11 cellular contexts compared by ENCODE assay signal in genomic region chr3:128079823-128080222, GRCh38. TPM values are rescaled to one million over a fixed set of nuclear protein-coding genes. Genes with fewer than 3 reads are reported as not detected.
DNase-seq lines count a peak whose midpoint lies in the region; ATAC-seq and TF ChIP-seq lines count a peak whose summit lies in the region.
"Had no signal": no experiment of that assay in that cellular context is flagged by ENCODE, and none has a peak within 500 bp of the region (broad histone marks: within the 10 kb centered on the region; RNA-seq: fewer than 3 reads in every experiment).

No MANE protein-coding gene starts in this region.

- H3K4me2 ChIP-seq in GM23248 (ENCODE audit: unreplicated experiment), result peak overlapping the region; percentile 24

- H2AFZ ChIP-seq in ACC112 (ENCODE audit: low read length, unreplicated experiment), result no peak overlapping the region
- H2AFZ ChIP-seq in GM23248, result no peak overlapping the region

- intact Hi-C loops in sciatic nerve (cut with DNase I), result loop anchor here (2.0 to 10.0 kb wide), 2 partner anchors 47 to 425 kb away; no protein-coding TSS in a partner anchor
- intact Hi-C loops in colonic mucosa (cut with DNase I), result loop anchor here (10.0 kb wide), 1 partner anchor 45 kb away; the partner anchor contains the start of gene RUVBL1

- no peak for DNase-seq in GM23248
- peak; percentile 43 for DNase-seq in coronary artery (ENCODE audit: low spot score)
- DNase-seq in sciatic nerve (ENCODE audit: low spot score), result peak; percentile 38
- DNase-seq in stimulated activated CD4-positive, alpha-beta T cell treated with anti-CD3 and anti-CD28 coated beads, Interleukin-4, amount 100 ng/mL, for 4 hours, result no peak
- DNase-seq in colonic mucosa, result no peak
- DNase-seq: C1 segment of cervical spinal cord, NCI-H146, NCI-H2081 treated with DMSO at 0.1 percent for 48 hours, NCI-H526 had no signal

- no peak for ATAC-seq in sciatic nerve
- ATAC-seq in HG03521 (IDR thresholded peaks at IDR 0.05; ENCODE audit: unreplicated experiment), result no peak

- H3K79me2 ChIP-seq in ACC112 (ENCODE audit: control insufficient read depth, insufficient read depth, low read length, unreplicated experiment) (no peaks in the 10 kb centered on the region), GM23248 (ENCODE audit: insufficient read depth) (no peaks in the 10 kb centered on the region)

- no peaks in the 10 kb centered on the region; the same call in 1 of the 2 replicates for H4K20me1 ChIP-seq in GM23248 (ENCODE audit: insufficient read depth)

- no peak for TF ChIP-seq CTCF in coronary artery (IDR thresholded peaks at IDR 0.05)
- no peak for TF ChIP-seq CTCF in colonic mucosa (IDR thresholded peaks at IDR 0.05)

- H3K9me2 ChIP-seq in GM23248 (ENCODE audit: insufficient read depth), result no peaks in the 10 kb centered on the region

- H3K9me3 ChIP-seq in GM23248 (ENCODE audit: low read depth), result no peaks in the 10 kb centered on the region
- H3K9me3 ChIP-seq in colonic mucosa, result no peaks in the 10 kb centered on the region

- H3F3A ChIP-seq in GM23248 (ENCODE audit: insufficient read depth), result peaks cover 40% of the 10 kb centered on the region

- H3K4me3 ChIP-seq in ACC112 (ENCODE audit: low read depth, low read length), result peak overlapping the region; percentile 13; the same call in 1 of the 2 replicates
- no peak overlapping the region for H3K4me3 ChIP-seq in GM23248
- H3K4me3 ChIP-seq in coronary artery, result no peak overlapping the region
- no peak overlapping the region for H3K4me3 ChIP-seq in colonic mucosa

- WGBS in GM23248 (ENCODE audit: low coverage in 1 of 2, low lambda C conversion rate in 2 of 2, missing lambda C conversion rate in 2 of 2), 2 experiments, result 85 to 88% methylated on average over 9 of the region's 9 CpGs

- H3K9ac ChIP-seq in GM23248 (no peak overlapping the region), colonic mucosa (ENCODE audit: low read depth in 2 of 2, low read length in 2 of 2) (no peak overlapping the region)

- H3K27me3 ChIP-seq in ACC112 (ENCODE audit: insufficient read depth, low read length), result no peaks in the 10 kb centered on the region
- no peaks in the 10 kb centered on the region for H3K27me3 ChIP-seq in GM23248 (replicated peaks; ENCODE audit: insufficient read depth)
- no peaks in the 10 kb centered on the region for H3K27me3 ChIP-seq in colonic mucosa

- H3K36me3 ChIP-seq in ACC112 (ENCODE audit: insufficient read depth, low read length) (peaks cover 13% of the 10 kb centered on the region; the same call in 1 of the 2 replicates), GM23248 (ENCODE audit: low read depth) (no peaks in the 10 kb centered on the region), colonic mucosa (no peaks in the 10 kb centered on the region)

- in situ Hi-C loops in GM23248 (cut with MboI), result no loop called here

- H3K4me1 ChIP-seq in ACC112 (ENCODE audit: control insufficient read depth, insufficient read depth, low read length, unreplicated experiment) (peaks cover 55% of the 10 kb centered on the region), GM23248 (ENCODE audit: insufficient read depth) (peaks cover 46% of the 10 kb centered on the region), colonic mucosa (peaks cover 15% of the 10 kb centered on the region)

- H3K27ac ChIP-seq in ACC112 (ENCODE audit: low read depth, low read length), result peak overlapping the region; percentile 92
- H3K27ac ChIP-seq in GM23248, result peak overlapping the region; percentile 79
- H3K27ac ChIP-seq in coronary artery, result no peak overlapping the region
- no peak overlapping the region for H3K27ac ChIP-seq in colonic mucosa

RNA-seq across cellular contexts. Expression of gene SEC61A1, which starts 27.6 kb away (rescaled TPM):
- 477 and 510 TPM in 2 replicates for total RNA-seq in GM23248 (2014; rRNA removed; shearing (Covaris generic))
- 362 and 387 TPM in 2 replicates for polyA plus RNA-seq in GM23248 (2016; fragmentation: Nextera tagmentation; extraction: Ambion mirVana)
- total RNA-seq in sciatic nerve, result 124 TPM
- 100 to 1,000 TPM; 184 to 250 TPM for total RNA-seq in colonic mucosa

RNA-seq across cellular contexts. Expression of gene RUVBL1, which starts 43.8 kb away (rescaled TPM):
- total RNA-seq in GM23248 (2014; rRNA removed; shearing (Covaris generic)), result 45.0 and 62.0 TPM in 2 replicates
- 54.4 and 59.1 TPM in 2 replicates for polyA plus RNA-seq in GM23248 (2016; fragmentation: Nextera tagmentation; extraction: Ambion mirVana)
- total RNA-seq in sciatic nerve, result 26.7 TPM
- total RNA-seq in colonic mucosa, result 10 to 100 TPM; 16.1 to 48.2 TPM

Comparison
In these comparisons a context has a peak if more than half of its experiments do, and no peak if none do; other contexts are left out.
1. H3K27ac ChIP-seq: peak in ACC112 (single experiment) and GM23248 (single experiment); none in coronary artery (0 of 2) and colonic mucosa (single experiment).
2. DNase-seq: peak in coronary artery (single experiment) and sciatic nerve (single experiment); none in GM23248 (single experiment), stimulated activated CD4-positive, alpha-beta T cell treated with anti-CD3 and anti-CD28 coated beads, Interleukin-4, amount 100 ng/mL, for 4 hours (0 of 2) and colonic mucosa (single experiment).